Comparison of ENCODE assay signal across 8 cellular contexts in the genomic region with DNA sequence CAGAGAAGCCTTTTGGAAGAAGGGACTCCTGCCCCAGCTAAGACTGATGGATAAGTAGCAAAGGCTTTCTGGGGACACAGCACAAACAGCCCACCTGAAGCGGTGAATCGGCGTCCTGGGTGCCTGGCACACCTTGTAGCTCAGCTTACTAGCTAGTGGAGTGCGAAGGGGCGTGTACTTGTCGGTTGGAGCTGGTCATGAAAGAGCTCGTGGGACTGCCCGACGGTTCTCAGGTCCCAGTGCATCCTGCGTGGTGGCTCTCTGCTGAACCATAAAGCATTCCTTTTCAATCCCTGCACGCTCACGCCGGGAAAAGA. TPM values are rescaled to one million over a fixed set of nuclear protein-coding genes. Genes with fewer than 3 reads are reported as not detected.
DNase-seq lines count a peak whose midpoint lies in the region; ATAC-seq, FAIRE-seq and TF ChIP-seq lines count a peak whose summit lies in the region.

No MANE protein-coding gene starts in this region.

- no peak for DNase-seq in activated naive CD4-positive, alpha-beta T cell treated with Interleukin-2 at 50 U/mL for 16 hours
- DNase-seq in PC-9 (no peak), pancreas (no peak), germinal center (ENCODE audit: low spot score) (no peak), NCI-H524 (lab: John Stamatoyannopoulos, UW) (no peak)

- peaks cover 39% of the 10 kb centered on the region for H3K79me2 ChIP-seq in PC-9 (ENCODE audit: low read depth)

- FAIRE-seq in pancreas (lab: Jason Lieb, UNC), result no peak

- H3K4me1 ChIP-seq in PC-9 (replicated peaks; ENCODE audit: insufficient read depth) (peaks cover 49% of the 10 kb centered on the region), esophagus (ENCODE audit: control insufficient read depth in 2 of 2, insufficient read depth in 2 of 2, low read length in 1 of 2) (peaks cover 3 to 8% of the 10 kb centered on the region in 2 donors), pancreas (peaks cover 0 to 19% (median 0%) of the 10 kb centered on the region in 3 donors)

- peak overlapping the region; percentile 98 for H3K4me3 Mint-ChIP-seq in activated naive CD4-positive, alpha-beta T cell treated with anti-CD3 and anti-CD28 coated beads, Interleukin-2, amount 50 U/mL, for 24 hours

- intact Hi-C loops in PC-9 (cut with micrococcal nuclease; ENCODE audit: unreplicated experiment), result loop anchor here (1.0 to 10.0 kb wide), 3 partner anchors 52 to 820 kb away; no protein-coding TSS in a partner anchor
- intact Hi-C loops in pancreas (cut with DNase I), result no loop called here

- H3K36me3 Mint-ChIP-seq in activated naive CD4-positive, alpha-beta T cell treated with anti-CD3 and anti-CD28 coated beads, Interleukin-2, amount 50 U/mL, for 24 hours, result no peaks in the 10 kb centered on the region

- H3K4me3 ChIP-seq in PC-9 (peak overlapping the region; percentile 84), esophagus (ENCODE audit: low read depth in 1 of 2, low read length in 2 of 2) (peak overlapping the region; percentile 81 to 97), pancreas (peak overlapping the region; percentile 48 to 93 (median 74))

- CTCF ChIA-PET in PC-9 (lab: Charles Lee), result interaction anchor here (1.9 kb wide), 1 partner anchor 11 kb away, joined by 7 read pairs; no protein-coding TSS in a partner anchor

- peaks cover 17% of the 10 kb centered on the region for H3K4me1 Mint-ChIP-seq in activated naive CD4-positive, alpha-beta T cell treated with anti-CD3 and anti-CD28 coated beads, Interleukin-2, amount 50 U/mL, for 24 hours

- H4K20me1 ChIP-seq in PC-9 (ENCODE audit: insufficient read depth), result no peaks in the 10 kb centered on the region

- POLR2A ChIA-PET in PC-9 (lab: Charles Lee; ENCODE audit: unreplicated experiment), result interaction anchor here (0.5 to 1.0 kb wide), 6 partner anchors 13 to 1233 kb away, joined by 3 to 9 read pairs (median 4); no protein-coding TSS in a partner anchor

- no peak for TF ChIP-seq CTCF in PC-9 (conservative IDR thresholded peaks at IDR 0.05)
- TF ChIP-seq CTCF in pancreas (IDR thresholded peaks at IDR 0.05), result no peak

- H3F3A ChIP-seq in PC-9 (ENCODE audit: insufficient read depth, low read depth), result peaks cover 38% of the 10 kb centered on the region

- H3K27me3 ChIP-seq in PC-9 (ENCODE audit: insufficient read depth, low read depth) (no peaks in the 10 kb centered on the region), esophagus (ENCODE audit: control insufficient read depth in 1 of 2, insufficient read depth in 2 of 2, low read length in 2 of 2) (no peaks in the 10 kb centered on the region), pancreas (no peaks in the 10 kb centered on the region)

- H2AFZ ChIP-seq in PC-9, result peak overlapping the region; percentile 84

- BruUV-seq in PC-9 (replicated peaks; lab: Mats Ljungman, UMichigan), result no TSS peak

- H3K9me3 ChIP-seq in PC-9 (ENCODE audit: insufficient read depth, low read depth) (no peaks in the 10 kb centered on the region), esophagus (ENCODE audit: control insufficient read depth in 2 of 2, insufficient read depth in 1 of 2, low read depth in 1 of 2, low read length in 1 of 2) (no peaks in the 10 kb centered on the region), pancreas (no peaks in the 10 kb centered on the region)

- WGBS in esophagus, 2 donors, result 0% methylated on average over 13 of the region's 13 CpGs
- 1% methylated on average over 13 of the region's 13 CpGs for WGBS in pancreas, 2 donors

- no peaks in the 10 kb centered on the region for H3K27me3 Mint-ChIP-seq in activated naive CD4-positive, alpha-beta T cell treated with anti-CD3 and anti-CD28 coated beads, Interleukin-2, amount 50 U/mL, for 24 hours

- no peaks in the 10 kb centered on the region for H3K36me3 ChIP-seq in PC-9 (ENCODE audit: low read depth)
- H3K36me3 ChIP-seq in esophagus (ENCODE audit: control insufficient read depth in 2 of 2, insufficient read depth in 2 of 2, low read length in 1 of 2), result no peaks in the 10 kb centered on the region
- H3K36me3 ChIP-seq in pancreas, result no peaks in the 10 kb centered on the region

- no peaks in the 10 kb centered on the region for H3K9me2 ChIP-seq in PC-9 (ENCODE audit: insufficient read depth)

- peak overlapping the region; percentile 97 for H3K27ac Mint-ChIP-seq in activated naive CD4-positive, alpha-beta T cell treated with anti-CD3 and anti-CD28 coated beads, Interleukin-2, amount 50 U/mL, for 24 hours

- peak overlapping the region; percentile 85 for H3K4me2 ChIP-seq in PC-9

- no peaks in the 10 kb centered on the region for H3K9me3 Mint-ChIP-seq in activated naive CD4-positive, alpha-beta T cell treated with anti-CD3 and anti-CD28 coated beads, Interleukin-2, amount 50 U/mL, for 24 hours

- ATAC-seq in HG02938 (IDR thresholded peaks at IDR 0.05; ENCODE audit: unreplicated experiment) (peak; percentile 32), pancreas (peak; percentile 36 to 66 (median 54))

- H3K27ac ChIP-seq in PC-9 (peak overlapping the region; percentile 78), esophagus (ENCODE audit: low read depth in 2 of 2, low read length in 1 of 2) (peak overlapping the region; percentile 91 to 96), pancreas (peak overlapping the region; percentile 62 to 93 (median 78))

RNA-seq across cellular contexts. Expression of a gene that starts 0.7 kb away (rescaled TPM):
- total RNA-seq in PC-9 (2021) (18.6 and 20.4 TPM in 2 replicates), pancreas (10 to 100 TPM in 2 of 6 donors, 1 to 10 TPM in 4; 5.1 to 17.2 (median 8.6) TPM)
- polyA plus RNA-seq in esophagus (1 to 10 TPM; 3.1 to 3.8 TPM), pancreas (1 to 10 TPM; 3.3 to 5.7 TPM)

RNA-seq across cellular contexts. Expression of a gene that starts 45.7 kb away (rescaled TPM):
- total RNA-seq in PC-9 (2021), result 6.5 and 7.1 TPM in 2 replicates
- polyA plus RNA-seq in esophagus, result 10 to 100 TPM; 13.4 to 17.2 TPM
- total RNA-seq in pancreas, result 10 to 100 TPM in 2 of 6 donors, 1 to 10 TPM in 1, under 1 TPM in 3; 0.56 to 15.7 (median 1.2) TPM
- polyA plus RNA-seq in pancreas, result 1 to 10 TPM; 3.0 to 4.0 TPM
